Comparison of ENCODE assay signal across 16 cellular contexts in genomic region chr10:125550362-125550761, GRCh38.
A peak's percentile ranks its signal among the peaks of the same experiment; 100 is the strongest.
DNase-seq lines count a peak whose midpoint lies in the region; FAIRE-seq and TF ChIP-seq lines count a peak whose summit lies in the region.
"Had no signal": no experiment of that assay in that cellular context is flagged by ENCODE, and none has a peak within 500 bp of the region (broad histone marks: within the 10 kb centered on the region; RNA-seq: fewer than 3 reads in every experiment).

No MANE protein-coding gene starts in this region.

- 63 to 68% (median 63%) methylated on average over 3 of the region's 3 CpGs for WGBS in small intestine, 3 donors
- WGBS in mammary epithelial cell (ENCODE audit: low coverage, missing lambda C conversion rate): 95% methylated on average over 3 of the region's 3 CpGs

- no peak overlapping the region for H2AFZ ChIP-seq in mammary epithelial cell (ENCODE audit: low read depth, low read length)

- DNase-seq in NCI-H748 (lab: John Stamatoyannopoulos, UW; ENCODE audit: unreplicated experiment): peak; percentile 17
- no peak for DNase-seq in NCI-H748 treated with DMSO at 0.1 percent for 48 hours (lab: John Stamatoyannopoulos, UW)
- peak in 1 of 2 experiments; percentile 57 for DNase-seq in SJCRH30
- DNase-seq in glomerular endothelial cell (ENCODE audit: extremely low read depth, low read depth, low spot score): peak; percentile 27
- no peak for DNase-seq in small intestine
- no peak for DNase-seq in activated CD4-positive, alpha-beta T cell treated with anti-CD3 and anti-CD28 coated beads for 48 hours
- DNase-seq in mammary epithelial cell: no peak
- DNase-seq: CD4-positive, CD25-positive, alpha-beta regulatory T cell; COR-L47; EL; NCI-H1694 treated with DMSO at 0.1 percent for 48 hours; NCI-H2081 treated with DMSO at 0.1 percent for 48 hours; NCI-H446 treated with DMSO at 0.1 percent for 48 hours; NCI-H774 had no signal

- H3K27me3 ChIP-seq in SJCRH30: no peaks in the 10 kb centered on the region
- H3K27me3 ChIP-seq in small intestine (ENCODE audit: control insufficient read depth in 2 of 2, insufficient read depth in 2 of 2, low read length in 2 of 2): no peaks in the 10 kb centered on the region
- H3K27me3 ChIP-seq in mammary epithelial cell (ENCODE audit: insufficient read depth, low read length): no peaks in the 10 kb centered on the region

- H3K36me3 ChIP-seq in SJCRH30 (no peaks in the 10 kb centered on the region), small intestine (ENCODE audit: control insufficient read depth in 2 of 2, insufficient read depth in 2 of 2, low read length in 2 of 2) (no peaks in the 10 kb centered on the region), mammary epithelial cell (ENCODE audit: insufficient read depth, low read length) (no peaks in the 10 kb centered on the region)

- H3K4me1 ChIP-seq in SJCRH30 (peaks cover 12% of the 10 kb centered on the region), small intestine (ENCODE audit: control insufficient read depth in 2 of 2, insufficient read depth in 1 of 2, low read depth in 1 of 2, low read length in 1 of 2) (no peaks in the 10 kb centered on the region), mammary epithelial cell (ENCODE audit: insufficient read depth, low read length) (no peaks in the 10 kb centered on the region)

- no peak overlapping the region for H3K9ac ChIP-seq in mammary epithelial cell (ENCODE audit: insufficient read depth, low read length)

- CTCF ChIA-PET in mammary epithelial cell (lab: Charles Lee; ENCODE audit: low non-redundant PET): no interaction called here

- H3K27ac ChIP-seq in SJCRH30 (peak overlapping the region; percentile 54), small intestine (ENCODE audit: low read depth in 1 of 2, low read length in 1 of 2) (no peak overlapping the region), mammary epithelial cell (ENCODE audit: insufficient read depth, low read depth, low read length) (no peak overlapping the region)

- no TSS peak for BruUV-seq in mammary epithelial cell (replicated peaks; lab: Mats Ljungman, UMichigan)

- no peaks in the 10 kb centered on the region for H4K20me1 ChIP-seq in mammary epithelial cell (ENCODE audit: insufficient read depth, low read length)

- no peaks in the 10 kb centered on the region for H3K9me3 ChIP-seq in SJCRH30 (replicated peaks)
- H3K9me3 ChIP-seq in small intestine (ENCODE audit: control insufficient read depth, low read depth): no peaks in the 10 kb centered on the region
- no peaks in the 10 kb centered on the region for H3K9me3 ChIP-seq in mammary epithelial cell (replicated peaks; ENCODE audit: insufficient read depth, low read length)

- intact Hi-C loops in mammary epithelial cell (cut with micrococcal nuclease): no loop called here

- FAIRE-seq in small intestine (lab: Jason Lieb, UNC): no peak
- FAIRE-seq: GM19239, RCC 7860 had no signal

- dilution Hi-C loops in mammary epithelial cell (cut with HindIII; ENCODE audit: low sequenced_read_pairs): no loop called here

- no peak for TF ChIP-seq CTCF in mammary epithelial cell (conservative IDR thresholded peaks at IDR 0.05 in 1 of 2, IDR thresholded peaks at IDR 0.05 in 1 of 2; ENCODE audit: extremely low read depth in 1 of 2, insufficient read depth in 1 of 2, low read depth in 1 of 2, low read length in 2 of 2)

- in situ Hi-C loops in mammary epithelial cell (cut with MboI; ENCODE audit: low sequenced_read_pairs in 2 of 2): no loop called here

- no peaks in the 10 kb centered on the region for H3K79me2 ChIP-seq in mammary epithelial cell (ENCODE audit: insufficient read depth, low read length)

- no peak overlapping the region for H3K4me3 ChIP-seq in SJCRH30
- H3K4me3 ChIP-seq in small intestine (ENCODE audit: low read depth in 1 of 2, low read length in 2 of 2): no peak overlapping the region
- no peak overlapping the region for H3K4me3 ChIP-seq in mammary epithelial cell (replicated peaks in 1 of 3; ENCODE audit: insufficient read depth in 1 of 3, low read depth in 2 of 3, low read length in 3 of 3)

- H3K4me2 ChIP-seq in mammary epithelial cell (ENCODE audit: insufficient read depth, low read depth, low read length): no peak overlapping the region

Comparison
In these comparisons a context has a peak if more than half of its experiments do, and no peak if none do; other contexts are left out.
1. DNase-seq: peak in NCI-H748 (single experiment) and glomerular endothelial cell (single experiment); none in NCI-H748 treated with DMSO at 0.1 percent for 48 hours (single experiment), small intestine (single experiment), activated CD4-positive, alpha-beta T cell treated with anti-CD3 and anti-CD28 coated beads for 48 hours (single experiment) and mammary epithelial cell (single experiment).